ENCODE assay signal across 2 cellular contexts in the genomic region with DNA sequence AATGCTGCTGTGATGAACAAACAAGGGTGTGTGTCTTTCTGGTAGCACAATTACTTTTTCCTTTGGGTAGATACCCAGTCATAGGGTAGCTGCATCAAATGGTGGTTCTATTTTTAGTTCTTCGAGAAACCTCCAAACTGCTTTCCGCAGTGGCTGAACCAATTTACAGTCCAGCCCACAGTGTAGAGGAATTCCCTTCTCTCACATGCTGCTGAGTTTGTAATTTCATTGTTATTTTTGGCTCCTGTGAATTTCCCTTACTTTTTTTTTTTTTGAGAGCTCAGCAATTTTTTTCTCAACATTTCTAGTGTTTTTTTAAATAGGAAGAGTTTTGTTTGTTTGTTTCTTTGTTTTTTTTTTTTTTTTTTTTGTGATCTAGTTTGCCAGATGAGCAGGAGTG.
A peak's percentile ranks its signal among the peaks of the same experiment; 100 is the strongest.
TF ChIP-seq lines count a peak whose summit lies in the region.

No MANE protein-coding gene starts in this region.

TF ChIP-seq in A549, 52 proteins besides CTCF, POLR2A, EP300 and RAD21:
- TF ChIP-seq HES2 (IDR thresholded peaks at IDR 0.05) (no peak), MAFK (IDR thresholded peaks at IDR 0.05; ENCODE audit: partially characterized antibody) (peak; percentile 59)

TF ChIP-seq in IMR-90, 13 proteins besides CTCF, POLR2A, EP300 and RAD21:
- TF ChIP-seq RFX5 (IDR thresholded peaks at IDR 0.05; ENCODE audit: low read depth, low read length) (no peak), MAFK (IDR thresholded peaks at IDR 0.05; ENCODE audit: low read depth, low read length) (peak; percentile 48; the same call in 1 of the 2 replicates)
